Comparison of ENCODE assay signal across 8 cellular contexts in genomic region chr16:4538386-4539235, GRCh38. TPM values are rescaled to one million over a fixed set of nuclear protein-coding genes. Genes with fewer than 3 reads are reported as not detected.
A peak's percentile ranks its signal among the peaks of the same experiment; 100 is the strongest.
DNase-seq lines count a peak whose midpoint lies in the region; ATAC-seq and TF ChIP-seq lines count a peak whose summit lies in the region.

Gene CDIP1 (minus strand): TSS chr16:4538773. CDS start chr16:4514130, 24,643 bp downstream.

- CTCF ChIA-PET in activated CD8-positive, alpha-beta T cell treated with anti-CD3 and anti-CD28 coated beads, Interleukin-2, amount 10 ng/mL, durations not matched to agents 7 days and 5 days (lab: Charles Lee) = interaction anchor here (0.8 to 4.9 kb wide), 5 partner anchors 9 to 63 kb away, joined by 3 to 50 read pairs (median 8); partner anchors contain the start of gene HMOX2

- TF ChIP-seq POLR2A in right lobe of liver (IDR thresholded peaks at IDR 0.05) = peak; percentile 96

- H3K27me3 Mint-ChIP-seq in activated CD8-positive, alpha-beta T cell treated with anti-CD3 and anti-CD28 coated beads, Interleukin-2, amount 10 ng/mL, durations not matched to agents 7 days and 5 days (ENCODE audit: low read depth) = no peaks in the 10 kb centered on the region

- peak in 2 of 4 donors; percentile 3 to 16 for TF ChIP-seq CTCF in right lobe of liver (IDR thresholded peaks at IDR 0.05)

- peak; percentile 98 for DNase-seq in Ammon's horn (ENCODE audit: low spot score)
- peak; percentile 92 for DNase-seq in NCI-H774 (lab: John Stamatoyannopoulos, UW)
- peak; percentile 97 for DNase-seq in activated CD8-positive, alpha-beta T cell treated with anti-CD3 and anti-CD28 coated beads, Interleukin-2, amount 10 ng/mL, durations not matched to agents 7 days and 5 days
- peak; percentile 97 for DNase-seq in ecto neural progenitor cell (ENCODE audit: low spot score)
- DNase-seq in right lobe of liver = peak; percentile 98
- DNase-seq in stimulated activated CD4-positive, alpha-beta T cell treated with anti-CD3 and anti-CD28 coated beads, Interleukin-4, amount 100 ng/mL, for 24 hours = peak; percentile 96

- H3K9me3 Mint-ChIP-seq in activated CD8-positive, alpha-beta T cell treated with anti-CD3 and anti-CD28 coated beads, Interleukin-2, amount 10 ng/mL, durations not matched to agents 7 days and 5 days (ENCODE audit: insufficient read depth) = peaks cover 7% of the 10 kb centered on the region

- peaks cover 36% of the 10 kb centered on the region for H3K4me1 Mint-ChIP-seq in activated CD8-positive, alpha-beta T cell treated with anti-CD3 and anti-CD28 coated beads, Interleukin-2, amount 10 ng/mL, durations not matched to agents 7 days and 5 days (ENCODE audit: low read depth)

- H3K27ac Mint-ChIP-seq in activated CD8-positive, alpha-beta T cell treated with anti-CD3 and anti-CD28 coated beads, Interleukin-2, amount 10 ng/mL, durations not matched to agents 7 days and 5 days = peak within 1 kb of the TSS; percentile 84

- peak within 1 kb of the TSS; percentile 74 to 87 (median 83) for H3K4me3 ChIP-seq in right lobe of liver

- WGBS in right lobe of liver (ENCODE audit: insufficient coverage, low coverage, low lambda C conversion rate, missing lambda C conversion rate) = 13% methylated on average over 15 of the region's 62 CpGs

- H3K27ac ChIP-seq in right lobe of liver = peak within 1 kb of the TSS; percentile 92 to 94 (median 93)

- H3K36me3 Mint-ChIP-seq in activated CD8-positive, alpha-beta T cell treated with anti-CD3 and anti-CD28 coated beads, Interleukin-2, amount 10 ng/mL, durations not matched to agents 7 days and 5 days (ENCODE audit: low read depth) = peaks cover 29% of the 10 kb centered on the region

- H3K27me3 ChIP-seq in right lobe of liver = no peaks in the 10 kb centered on the region

- peak within 1 kb of the TSS; percentile 80 for H3K4me3 Mint-ChIP-seq in activated CD8-positive, alpha-beta T cell treated with anti-CD3 and anti-CD28 coated beads, Interleukin-2, amount 10 ng/mL, durations not matched to agents 7 days and 5 days

- peaks cover 0 to 8% (median 0%) of the 10 kb centered on the region in 4 donors for H3K4me1 ChIP-seq in right lobe of liver

- ATAC-seq in GM19324 (IDR thresholded peaks at IDR 0.05; ENCODE audit: low FRiP score, unreplicated experiment) (peak; percentile 88), HG03520 (IDR thresholded peaks at IDR 0.05; ENCODE audit: unreplicated experiment) (peak; percentile 71), right lobe of liver (peak; percentile 90 to 94 (median 92))
- ATAC-seq in activated CD8-positive, alpha-beta T cell treated with anti-CD3 and anti-CD28 coated beads, Interleukin-2, amount 10 ng/mL, durations not matched to agents 7 days and 5 days = peak; percentile 85

- POLR2A ChIA-PET in activated CD8-positive, alpha-beta T cell treated with anti-CD3 and anti-CD28 coated beads, Interleukin-2, amount 10 ng/mL, durations not matched to agents 7 days and 5 days (lab: Charles Lee) = interaction anchor here (0.5 to 1.3 kb wide), 6 partner anchors 8 to 85 kb away, joined by 3 to 7 read pairs (median 3); no protein-coding TSS in a partner anchor

- no peaks in the 10 kb centered on the region for H3K36me3 ChIP-seq in right lobe of liver

- peaks cover 0 to 5% (median 0%) of the 10 kb centered on the region in 4 donors for H3K9me3 ChIP-seq in right lobe of liver

- intact Hi-C loops in right lobe of liver (cut with DNase I) = no loop called here

RNA-seq across cellular contexts. Expression of gene CDIP1, which starts in this region (rescaled TPM):
- 10 to 100 TPM; 44.0 to 48.7 TPM for total RNA-seq in activated CD8-positive, alpha-beta T cell treated with anti-CD3 and anti-CD28 coated beads, Interleukin-2, amount 10 ng/mL, durations not matched to agents 7 days and 5 days
- total RNA-seq in right lobe of liver = 10 to 100 TPM; 15.7 to 23.2 (median 18.4) TPM

Comparison
In these comparisons a context has a peak if more than half of its experiments do, and no peak if none do; other contexts are left out.
1. Peak in every context shown above with its lines: DNase-seq, ATAC-seq, H3K4me3 ChIP-seq and H3K27ac ChIP-seq.